ENCODE assay signal across 16 cellular contexts in the genomic region with DNA sequence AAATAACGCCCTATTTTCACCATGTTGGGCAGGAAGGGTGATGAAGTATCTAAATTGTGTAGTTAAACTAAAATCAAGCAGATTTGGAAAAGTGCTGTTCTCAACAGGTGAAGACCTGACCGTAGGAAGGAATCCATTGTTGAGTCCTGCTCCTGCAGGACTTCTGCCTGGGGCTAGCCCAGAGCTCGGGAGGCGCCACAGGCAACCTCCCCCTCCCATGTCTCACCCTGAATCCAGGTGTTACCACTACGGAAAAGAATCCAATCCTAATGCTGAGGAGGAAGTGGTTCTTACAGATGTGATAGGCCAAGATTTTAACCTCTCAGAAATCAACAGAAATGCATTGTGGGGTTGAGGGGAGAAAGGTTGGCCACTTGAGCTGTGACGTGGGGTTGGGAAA.
"Had no signal": no experiment of that assay in that cellular context is flagged by ENCODE, and none has a peak within 500 bp of the region (broad histone marks: within the 10 kb centered on the region; RNA-seq: fewer than 3 reads in every experiment).

No MANE protein-coding gene starts in this region.

- H3K4me1 ChIP-seq: psoas muscle, right lobe of liver, upper lobe of right lung had no signal

- H3K27me3 ChIP-seq: gastrocnemius medialis, neutrophil, right lobe of liver, tibial artery, upper lobe of right lung had no signal

- H3K4me3 ChIP-seq: gastrocnemius medialis, lung, psoas muscle, right lobe of liver, tibial artery, upper lobe of right lung had no signal

- ATAC-seq: gastrocnemius medialis; left colon; left ventricle myocardium superior; naive thymus-derived CD4-positive, alpha-beta T cell; psoas muscle; right lobe of liver; stimulated activated memory B cell treated with anti-CD40 and anti-IgM and Interleukin-4, amounts not matched to agents 10 μg/mL and 1 μg/mL and 100 μg/mL, for 72 hours; upper lobe of right lung had no signal

- H3K9me3 ChIP-seq: gastrocnemius medialis, neutrophil, psoas muscle, right lobe of liver, tibial artery, upper lobe of right lung had no signal

- H3K27ac ChIP-seq: gastrocnemius medialis, neutrophil, psoas muscle, right lobe of liver, tibial artery, upper lobe of right lung had no signal

- H3K36me3 ChIP-seq: gastrocnemius medialis, right lobe of liver had no signal

- DNase-seq: effector memory CD4-positive, alpha-beta T cell; gastrocnemius medialis; left colon; left ventricle myocardium superior; naive thymus-derived CD4-positive, alpha-beta T cell; nephron progenitor cell; psoas muscle; retina; right lobe of liver; stimulated activated CD4-positive, alpha-beta T cell treated with anti-CD3 and anti-CD28 coated beads, Interleukin-4, amount 100 ng/mL, for 1 hour; stimulated activated CD8-positive, alpha-beta memory T cell treated with anti-CD3 and anti-CD28 coated beads, Interleukin-4, amount 100 ng/mL, for 48 hours; tibial artery; upper lobe of right lung had no signal
